Comparison of ENCODE assay signal across 7 cellular contexts in genomic region chr1:66135165-66135564, GRCh38.
"Had no signal": no experiment of that assay in that cellular context is flagged by ENCODE, and none has a peak within 500 bp of the region (broad histone marks: within the 10 kb centered on the region; RNA-seq: fewer than 3 reads in every experiment).

No MANE protein-coding gene starts in this region.

- ATAC-seq: GM23338, HCT116 had no signal

- H3K9me3 ChIP-seq: HAP-1 had no signal

- H3K36me3 ChIP-seq: HAP-1 had no signal

- H3K4me1 ChIP-seq: HAP-1 had no signal

- H3K27ac ChIP-seq: HL-60 had no signal

- H2AFZ ChIP-seq: GM23338 had no signal

- DNase-seq: H7, HFFc6, KG1 had no signal

- H3K4me3 ChIP-seq: GM23338, HAP-1 had no signal

- H3K4me2 ChIP-seq: GM23338 had no signal
